Comparison of ENCODE assay signal across 18 cellular contexts in genomic region chr3:100268986-100269385, GRCh38. TPM values are rescaled to one million over a fixed set of nuclear protein-coding genes. Genes with fewer than 3 reads are reported as not detected.
DNase-seq lines count a peak whose midpoint lies in the region; ATAC-seq and TF ChIP-seq lines count a peak whose summit lies in the region.
"Had no signal": no experiment of that assay in that cellular context is flagged by ENCODE, and none has a peak within 500 bp of the region (broad histone marks: within the 10 kb centered on the region; RNA-seq: fewer than 3 reads in every experiment).

No MANE protein-coding gene starts in this region.

- H2AFZ ChIP-seq in PC-3 (ENCODE audit: low read length) (no peak overlapping the region), OCI-LY7 (ENCODE audit: low read length) (no peak overlapping the region)

- H3K4me3 ChIP-seq in PC-3 (ENCODE audit: low read length) = no peak overlapping the region
- H3K4me3 ChIP-seq in cardiac fibroblast (replicated peaks in 1 of 2; ENCODE audit: low read depth in 2 of 2, low read length in 2 of 2) = no peak overlapping the region
- H3K4me3 ChIP-seq in OCI-LY7 (ENCODE audit: low read depth, low read length, poor library complexity, severe bottlenecking) = no peak overlapping the region
- H3K4me3 ChIP-seq: BLaER1 treated with 17β-estradiol and CSF1 and Interleukin-3, amounts not matched to agents 10 nM and 100 nM; coronary artery had no signal

- no peaks in the 10 kb centered on the region for H3K27me3 ChIP-seq in PC-3 (ENCODE audit: low read length)
- H3K27me3 ChIP-seq: BLaER1 treated with 17β-estradiol and CSF1 and Interleukin-3, amounts not matched to agents 10 nM and 100 nM had no signal

- peaks cover 81% of the 10 kb centered on the region for H3K79me2 ChIP-seq in PC-3 (ENCODE audit: low read length)
- peaks cover 29% of the 10 kb centered on the region; the same call in 1 of the 2 replicates for H3K79me2 ChIP-seq in OCI-LY7 (ENCODE audit: insufficient read depth, low read depth, low read length)

- no peaks in the 10 kb centered on the region for H3K9me2 ChIP-seq in PC-3 (replicated peaks; ENCODE audit: low read length)
- no peaks in the 10 kb centered on the region for H3K9me2 ChIP-seq in OCI-LY7 (ENCODE audit: insufficient read depth, low read length)

- peak overlapping the region; percentile 76 for H3K4me2 ChIP-seq in PC-3 (ENCODE audit: low read length)
- no peak overlapping the region for H3K4me2 ChIP-seq in OCI-LY7 (ENCODE audit: low read length)

- H3K36me3 ChIP-seq in PC-3 (ENCODE audit: low read depth, low read length) = no peaks in the 10 kb centered on the region
- no peaks in the 10 kb centered on the region for H3K36me3 ChIP-seq in OCI-LY7 (ENCODE audit: insufficient read depth, low read length)

- no peaks in the 10 kb centered on the region for H3F3A ChIP-seq in PC-3 (ENCODE audit: low read length, unreplicated experiment)

- TF ChIP-seq CTCF in PC-3 (conservative IDR thresholded peaks at IDR 0.05; ENCODE audit: low read depth, low read length) (no peak), cardiac fibroblast (IDR thresholded peaks at IDR 0.05; ENCODE audit: low read depth, low read length) (no peak), OCI-LY7 (conservative IDR thresholded peaks at IDR 0.05; ENCODE audit: low read length) (no peak)

- BruUV-seq in PC-3 (replicated peaks; lab: Mats Ljungman, UMichigan) (no TSS peak), OCI-LY7 (replicated peaks; lab: Mats Ljungman, UMichigan) (no TSS peak)

- intact Hi-C loops in PC-3 (cut with micrococcal nuclease) (loop anchor here (5.0 kb wide), 1 partner anchor 38 kb away; no protein-coding TSS in a partner anchor), OCI-LY7 (cut with micrococcal nuclease; ENCODE audit: unreplicated experiment) (no loop called here)

- DNase-seq in HCEC 1CT = peak; percentile 52
- DNase-seq in PC-3 = no peak
- DNase-seq in cardiac fibroblast (ENCODE audit: low read depth in 2 of 2) = peak; percentile 29 to 33
- DNase-seq in myocyte (ENCODE audit: low read depth) = peak; percentile 47
- no peak for DNase-seq in OCI-LY7 (ENCODE audit: low spot score)
- DNase-seq in NCI-H446 (lab: John Stamatoyannopoulos, UW) = no peak
- DNase-seq: activated effector memory CD4-positive, alpha-beta T cell treated with anti-CD3 and anti-CD28 coated beads, Interleukin-2, amount 50 U/mL, for 16 hours; kidney; NCI-H1105 treated with DMSO at 0.1 percent for 48 hours; NCI-H2227 treated with DMSO at 0.1 percent for 48 hours; Right ventricle myocardium superior; stimulated activated naive B cell treated with anti-CD40 and anti-IgM and Interleukin-4, amounts not matched to agents 10 μg/mL and 1 μg/mL and 100 μg/mL, for 72 hours; T-helper 2 cell had no signal

- POLR2A ChIA-PET in PC-3 (lab: Charles Lee; ENCODE audit: unreplicated experiment) = interaction anchor here (0.5 to 1.9 kb wide), 4 partner anchors 8 to 1581 kb away, joined by 3 to 20 read pairs (median 4); partner anchors contain the start of genes CMSS1, NFKBIZ and TBC1D23
- POLR2A ChIA-PET in OCI-LY7 (lab: Charles Lee) = interaction anchor here (1.2 to 1.4 kb wide), 2 partner anchors 8 to 25 kb away, joined by 3 read pairs; partner anchors contain the start of gene TBC1D23

- CTCF ChIA-PET in PC-3 (lab: Charles Lee) (no interaction called here), OCI-LY7 (lab: Charles Lee; ENCODE audit: unreplicated experiment) (no interaction called here)

- H3K9me3 ChIP-seq in PC-3 (ENCODE audit: low read length) = no peaks in the 10 kb centered on the region
- no peaks in the 10 kb centered on the region for H3K9me3 ChIP-seq in OCI-LY7 (ENCODE audit: low read length)
- H3K9me3 ChIP-seq: BLaER1 treated with 17β-estradiol and CSF1 and Interleukin-3, amounts not matched to agents 10 nM and 100 nM had no signal

- H3K27ac ChIP-seq in PC-3 (ENCODE audit: low read length) = peak overlapping the region; percentile 69
- H3K27ac ChIP-seq in OCI-LY7 (ENCODE audit: low read depth, low read length, poor library complexity, severe bottlenecking) = no peak overlapping the region
- H3K27ac ChIP-seq: BLaER1 treated with 17β-estradiol and CSF1 and Interleukin-3, amounts not matched to agents 10 nM and 100 nM; coronary artery; HL-60 had no signal

- peaks cover 4% of the 10 kb centered on the region; the same call in 1 of the 2 replicates for H4K20me1 ChIP-seq in PC-3 (ENCODE audit: low read length)
- H4K20me1 ChIP-seq in OCI-LY7 (ENCODE audit: insufficient read depth, low read length) = peaks cover 24% of the 10 kb centered on the region

- ATAC-seq in PC-3 (no peak), esophagus mucosa (no peak), HG03354 (IDR thresholded peaks at IDR 0.05; ENCODE audit: poor library complexity, severe bottlenecking, unreplicated experiment) (no peak)

- peaks cover 48% of the 10 kb centered on the region for H3K4me1 ChIP-seq in PC-3 (ENCODE audit: insufficient read depth, low read length)
- H3K4me1 ChIP-seq in OCI-LY7 (ENCODE audit: insufficient read depth, low read length, poor library complexity, severe bottlenecking) = peaks cover under 1% of the 10 kb centered on the region

- no peak overlapping the region for H3K9ac ChIP-seq in PC-3 (ENCODE audit: low read length)
- H3K9ac ChIP-seq: BLaER1 treated with 17β-estradiol and CSF1 and Interleukin-3, amounts not matched to agents 10 nM and 100 nM had no signal

RNA-seq across cellular contexts. Expression of gene TBC1D23, which starts 8.2 kb away (rescaled TPM):
- total RNA-seq in PC-3 (2014; rRNA removed) (25.6 and 37.9 TPM in 2 replicates), myocyte (57.4 and 59.9 TPM in 2 replicates), OCI-LY7 (2022) (20.9 and 23.4 TPM in 2 replicates), esophagus mucosa (25.1 TPM)
- polyA plus RNA-seq in myocyte (2012) = 11.9 TPM
- total RNA-seq in OCI-LY7 (2014; rRNA removed; shearing (Covaris generic)) = 12.0 and 12.7 TPM in 2 replicates

Comparison
In these comparisons a context has a peak if more than half of its experiments do, and no peak if none do; other contexts are left out.
1. DNase-seq: peak in HCEC 1CT (single experiment), cardiac fibroblast (2 of 2) and myocyte (single experiment); none in PC-3 (single experiment), OCI-LY7 (single experiment) and NCI-H446 (0 of 2).